ENCODE assay signal across 1 cellular context in the genomic region with DNA sequence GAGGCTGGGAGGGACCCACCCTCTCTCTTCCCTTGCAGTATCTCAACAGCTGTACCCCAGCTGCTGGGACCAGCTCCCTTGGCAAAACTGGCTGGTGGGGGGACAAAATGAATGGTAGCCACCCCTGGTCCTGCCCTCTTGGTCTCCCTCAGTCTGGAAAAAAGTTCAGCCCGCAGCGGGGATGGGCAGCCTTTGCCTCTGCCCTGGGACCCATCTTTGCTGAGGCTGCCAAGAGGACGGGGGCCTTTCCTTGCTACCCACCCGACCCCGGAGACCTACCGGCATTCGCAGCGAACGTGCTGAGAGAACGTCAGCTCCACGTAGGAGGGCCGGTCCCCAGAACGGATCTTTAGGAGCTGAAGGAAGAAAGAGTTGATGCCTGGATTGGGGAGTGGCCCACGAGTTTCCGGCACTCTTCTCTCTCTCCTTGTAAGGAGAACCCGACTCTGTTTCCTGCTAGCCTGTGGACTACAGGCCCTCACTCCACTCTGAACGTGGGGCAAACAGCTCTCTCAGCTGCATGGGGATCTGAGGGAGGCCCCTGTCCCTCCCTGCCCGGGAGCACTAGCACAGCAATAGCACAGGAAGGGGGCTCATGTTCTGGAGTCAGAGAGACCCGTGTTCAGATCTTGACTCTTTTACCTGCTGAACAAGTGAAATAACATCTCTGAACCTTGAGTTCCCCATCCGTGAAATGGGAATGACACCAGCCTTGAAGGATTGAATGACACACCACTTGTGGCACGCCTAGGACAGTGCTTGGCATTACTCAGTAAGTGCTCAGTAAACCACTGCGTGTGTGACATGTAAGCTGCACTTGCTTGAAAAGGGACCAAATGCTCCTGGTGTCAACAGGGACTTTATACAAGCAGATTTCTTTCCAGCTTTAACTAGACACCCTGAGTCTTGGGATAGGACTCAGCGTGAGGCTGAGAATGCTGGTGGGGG.
TF ChIP-seq lines count a peak whose summit lies in the region.

No MANE protein-coding gene starts in this region.

TF ChIP-seq in H1, 55 proteins besides CTCF, POLR2A, EP300 and RAD21:
- no peak for TF ChIP-seq KDM5A (IDR thresholded peaks at IDR 0.05; ENCODE audit: low read length)
- TF ChIP-seq, protein P1, sequence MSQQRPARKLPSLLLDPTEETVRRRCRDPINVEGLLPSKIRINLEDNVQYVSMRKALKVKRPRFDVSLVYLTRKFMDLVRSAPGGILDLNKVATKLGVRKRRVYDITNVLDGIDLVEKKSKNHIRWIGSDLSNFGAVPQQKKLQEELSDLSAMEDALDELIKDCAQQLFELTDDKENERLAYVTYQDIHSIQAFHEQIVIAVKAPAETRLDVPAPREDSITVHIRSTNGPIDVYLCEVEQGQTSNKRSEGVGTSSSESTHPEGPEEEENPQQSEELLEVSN (IDR thresholded peaks at IDR 0.05), result no peak
- TF ChIP-seq, protein P2, sequence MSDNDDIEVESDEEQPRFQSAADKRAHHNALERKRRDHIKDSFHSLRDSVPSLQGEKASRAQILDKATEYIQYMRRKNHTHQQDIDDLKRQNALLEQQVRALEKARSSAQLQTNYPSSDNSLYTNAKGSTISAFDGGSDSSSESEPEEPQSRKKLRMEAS (IDR thresholded peaks at IDR 0.05), result no peak
- no peak for TF ChIP-seq MAFK (IDR thresholded peaks at IDR 0.05; ENCODE audit: low read depth, low read length)
- no peak for TF ChIP-seq ASH2L (IDR thresholded peaks at IDR 0.05; ENCODE audit: low read length)
- no peak for TF ChIP-seq POU5F1 (IDR thresholded peaks at IDR 0.05; ENCODE audit: low read depth, low read length)
- TF ChIP-seq JUND (IDR thresholded peaks at IDR 0.05; ENCODE audit: low read length), result no peak
- TF ChIP-seq YY1 (IDR thresholded peaks at IDR 0.05; ENCODE audit: low read depth, low read length), result no peak
- no peak for TF ChIP-seq CHD1 (IDR thresholded peaks at IDR 0.05; ENCODE audit: low read depth, low read length)
- TF ChIP-seq, protein P3, sequence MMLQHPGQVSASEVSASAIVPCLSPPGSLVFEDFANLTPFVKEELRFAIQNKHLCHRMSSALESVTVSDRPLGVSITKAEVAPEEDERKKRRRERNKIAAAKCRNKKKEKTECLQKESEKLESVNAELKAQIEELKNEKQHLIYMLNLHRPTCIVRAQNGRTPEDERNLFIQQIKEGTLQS (IDR thresholded peaks at IDR 0.05; ENCODE audit: insufficient read depth, low read depth, low read length), result no peak
- no peak for TF ChIP-seq TAF1 (IDR thresholded peaks at IDR 0.05; ENCODE audit: low read depth, low read length)
- TF ChIP-seq BCL11A (IDR thresholded peaks at IDR 0.05; ENCODE audit: low read depth in 2 of 2, low read length in 2 of 2), result no peak
- no peak for TF ChIP-seq CREB1 (IDR thresholded peaks at IDR 0.05)
- TF ChIP-seq TBP (IDR thresholded peaks at IDR 0.05; ENCODE audit: low read depth, low read length), result no peak
